ENCODE assay signal across 31 cellular contexts in genomic region chr1:156622581-156623297, GRCh38. TPM values are rescaled to one million over a fixed set of nuclear protein-coding genes. Genes with fewer than 3 reads are reported as not detected.
A peak's percentile ranks its signal among the peaks of the same experiment; 100 is the strongest.
DNase-seq lines count a peak whose midpoint lies in the region; ATAC-seq and TF ChIP-seq lines count a peak whose summit lies in the region.
"Had no signal": no experiment of that assay in that cellular context is flagged by ENCODE, and none has a peak within 500 bp of the region (broad histone marks: within the 10 kb centered on the region; RNA-seq: fewer than 3 reads in every experiment).

No MANE protein-coding gene starts in this region.

- no peak overlapping the region for H3K9ac ChIP-seq in mammary epithelial cell (ENCODE audit: insufficient read depth, low read length)
- H3K9ac ChIP-seq: BLaER1 treated with 17β-estradiol and CSF1 and Interleukin-3, amounts not matched to agents 10 nM and 100 nM had no signal

- no peak for DNase-seq in MCF 10A (ENCODE audit: unreplicated experiment)
- DNase-seq in mammary epithelial cell: no peak
- DNase-seq in PC-9: peak in 1 of 2 experiments; percentile 66
- DNase-seq in naive B cell: no peak
- DNase-seq in substantia nigra (lab: John Stamatoyannopoulos, UW): no peak
- no peak for DNase-seq in activated gamma-delta T cell treated with Interleukin-2 at 50 U/mL for 16 hours
- no peak for DNase-seq in activated naive CD4-positive, alpha-beta T cell treated with Interleukin-2 at 50 U/mL for 16 hours
- DNase-seq: ACHN; activated CD4-positive, alpha-beta T cell treated with anti-CD3 and anti-CD28 coated beads for 1 hour; activated naive CD4-positive, alpha-beta T cell treated with anti-CD3 and anti-CD28 coated beads, Interleukin-2, amount 50 U/mL, for 16 hours; activated T-cell treated with anti-CD3 and anti-CD28 coated beads, Interleukin-2, amount 50 U/mL, for 48 hours; EL; HCEC 1CT; lower lobe of right lung; NCI-H1092; NCI-H187 treated with DMSO at 0.1 percent for 48 hours; NCI-H226; NCI-H748 treated with DMSO at 0.1 percent for 48 hours; stimulated activated CD4-positive, alpha-beta T cell treated with anti-CD3 and anti-CD28 coated beads, Interleukin-2, amount 100 ng/mL, for 48 hours; testis had no signal

- H3K4me3 Mint-ChIP-seq in MCF 10A (ENCODE audit: unreplicated experiment) (peak overlapping the region; percentile 5), naive B cell (peak overlapping the region in 7 of 8 donors; percentile 0 to 74 (median 50))
- H3K4me3 Mint-ChIP-seq: stimulated activated effector memory CD8-positive, alpha-beta T cell treated with anti-CD3 and anti-CD28 coated beads, Interleukin-12 subunit alpha, Interleukin-12 subunit beta, amount 100 ng/mL, for 72 hours had no signal

- TF ChIP-seq CTCF in MCF 10A (IDR thresholded peaks at IDR 0.05; ENCODE audit: unreplicated experiment) (no peak), mammary epithelial cell (conservative IDR thresholded peaks at IDR 0.05 in 1 of 2, IDR thresholded peaks at IDR 0.05 in 1 of 2; ENCODE audit: extremely low read depth in 1 of 2, insufficient read depth in 1 of 2, low read depth in 1 of 2, low read length in 2 of 2) (no peak), PC-9 (conservative IDR thresholded peaks at IDR 0.05) (no peak)

- CTCF ChIA-PET in MCF 10A (lab: Yijun Ruan, JAX) (interaction anchor here (0.5 to 20.9 kb wide), 13 partner anchors 9 to 268 kb away, joined by 3 to 396 read pairs (median 7); partner anchors contain the start of genes INSRR and NES), mammary epithelial cell (lab: Charles Lee; ENCODE audit: low non-redundant PET) (no interaction called here), PC-9 (lab: Charles Lee) (interaction anchor here (0.6 to 0.7 kb wide), 2 partner anchors 33 to 237 kb away, joined by 6 to 8 read pairs; no protein-coding TSS in a partner anchor)

- H3K27me3 Mint-ChIP-seq in MCF 10A (ENCODE audit: insufficient read depth, unreplicated experiment) (peaks cover 78% of the 10 kb centered on the region), naive B cell (peaks cover 49 to 72% (median 58%) of the 10 kb centered on the region in 3 donors)

- dilution Hi-C loops in mammary epithelial cell (cut with HindIII; ENCODE audit: low sequenced_read_pairs): no loop called here

- H3K4me3 ChIP-seq in mammary epithelial cell (replicated peaks in 1 of 3; ENCODE audit: insufficient read depth in 1 of 3, low read depth in 2 of 3, low read length in 3 of 3): no peak overlapping the region
- no peak overlapping the region for H3K4me3 ChIP-seq in PC-9
- H3K4me3 ChIP-seq: ascending aorta; BLaER1 treated with 17β-estradiol and CSF1 and Interleukin-3, amounts not matched to agents 10 nM and 100 nM; lower lobe of right lung; testis had no signal

- H2AFZ ChIP-seq in mammary epithelial cell (ENCODE audit: low read depth, low read length): no peak overlapping the region
- H2AFZ ChIP-seq in PC-9: no peak overlapping the region

- no peaks in the 10 kb centered on the region for H3K9me3 Mint-ChIP-seq in MCF 10A (ENCODE audit: unreplicated experiment)
- no peaks in the 10 kb centered on the region for H3K9me3 Mint-ChIP-seq in naive B cell
- H3K9me3 Mint-ChIP-seq: central memory CD8-positive, alpha-beta T cell; stimulated activated effector memory CD8-positive, alpha-beta T cell treated with anti-CD3 and anti-CD28 coated beads, Interleukin-12 subunit alpha, Interleukin-12 subunit beta, amount 100 ng/mL, for 72 hours had no signal

- POLR2A ChIA-PET in MCF 10A (lab: Yijun Ruan, JAX) (no interaction called here), PC-9 (lab: Charles Lee; ENCODE audit: unreplicated experiment) (interaction anchor here (0.6 kb wide), 1 partner anchor 40 kb away, joined by 3 read pairs; no protein-coding TSS in a partner anchor)

- no peaks in the 10 kb centered on the region for H3K36me3 ChIP-seq in mammary epithelial cell (ENCODE audit: insufficient read depth, low read length)
- no peaks in the 10 kb centered on the region for H3K36me3 ChIP-seq in PC-9 (ENCODE audit: low read depth)
- H3K36me3 ChIP-seq: ascending aorta; BLaER1 treated with 17β-estradiol and CSF1 and Interleukin-3, amounts not matched to agents 10 nM and 100 nM; lower lobe of right lung had no signal

- H3K27ac ChIP-seq in mammary epithelial cell (ENCODE audit: insufficient read depth, low read depth, low read length) (no peak overlapping the region), PC-9 (no peak overlapping the region), substantia nigra (ENCODE audit: low read depth, low read length, poor library complexity, severe bottlenecking) (peak overlapping the region; percentile 82)
- H3K27ac ChIP-seq: ascending aorta; BLaER1 treated with 17β-estradiol and CSF1 and Interleukin-3, amounts not matched to agents 10 nM and 100 nM; lower lobe of right lung; testis had no signal

- H3K9me3 ChIP-seq in mammary epithelial cell (replicated peaks; ENCODE audit: insufficient read depth, low read length) (no peaks in the 10 kb centered on the region), PC-9 (ENCODE audit: insufficient read depth, low read depth) (no peaks in the 10 kb centered on the region)
- H3K9me3 ChIP-seq: ascending aorta; BLaER1 treated with 17β-estradiol and CSF1 and Interleukin-3, amounts not matched to agents 10 nM and 100 nM; lower lobe of right lung; testis had no signal

- intact Hi-C loops in MCF 10A (cut with micrococcal nuclease) (no loop called here), mammary epithelial cell (cut with micrococcal nuclease) (no loop called here), PC-9 (cut with micrococcal nuclease; ENCODE audit: unreplicated experiment) (loop anchor here (10.0 kb wide), 1 partner anchor 302 kb away; the partner anchor contains the start of gene LRRC71)

- in situ Hi-C loops in mammary epithelial cell (cut with MboI; ENCODE audit: low sequenced_read_pairs in 2 of 2): loop anchor here in 1 of 2 donors (25.0 kb wide), 1 partner anchor 260 kb away; the partner anchor contains the start of gene RHBG

- no peaks in the 10 kb centered on the region for H3K9me2 ChIP-seq in PC-9 (ENCODE audit: insufficient read depth)

- no peak overlapping the region for H3K4me2 ChIP-seq in mammary epithelial cell (ENCODE audit: insufficient read depth, low read depth, low read length)
- peak overlapping the region; percentile 40 for H3K4me2 ChIP-seq in PC-9
- H3K4me2 ChIP-seq: BLaER1 treated with 17β-estradiol and CSF1 and Interleukin-3, amounts not matched to agents 10 nM and 100 nM had no signal

- ATAC-seq in naive B cell (ENCODE audit: low read depth in 2 of 2): no peak
- ATAC-seq in HG03159 (IDR thresholded peaks at IDR 0.05; ENCODE audit: unreplicated experiment): no peak
- ATAC-seq: Right ventricle myocardium inferior; stimulated activated effector memory CD8-positive, alpha-beta T cell treated with anti-CD3 and anti-CD28 coated beads, Interleukin-12 subunit alpha, Interleukin-12 subunit beta, amount 100 ng/mL, for 72 hours had no signal

- BruUV-seq in MCF 10A (replicated peaks; lab: Mats Ljungman, UMichigan) (no TSS peak), mammary epithelial cell (replicated peaks; lab: Mats Ljungman, UMichigan) (no TSS peak), PC-9 (replicated peaks; lab: Mats Ljungman, UMichigan) (no TSS peak)

- H3K79me2 ChIP-seq in mammary epithelial cell (ENCODE audit: insufficient read depth, low read length) (no peaks in the 10 kb centered on the region), PC-9 (ENCODE audit: low read depth) (no peaks in the 10 kb centered on the region)

- H3K27ac Mint-ChIP-seq in MCF 10A (ENCODE audit: low read depth, unreplicated experiment) (no peak overlapping the region), naive B cell (no peak overlapping the region)
- H3K27ac Mint-ChIP-seq: stimulated activated effector memory CD8-positive, alpha-beta T cell treated with anti-CD3 and anti-CD28 coated beads, Interleukin-12 subunit alpha, Interleukin-12 subunit beta, amount 100 ng/mL, for 72 hours had no signal

- H3F3A ChIP-seq in PC-9 (ENCODE audit: insufficient read depth, low read depth): peaks cover 14% of the 10 kb centered on the region; the same call in 1 of the 2 replicates

- H4K20me1 ChIP-seq in mammary epithelial cell (ENCODE audit: insufficient read depth, low read length) (no peaks in the 10 kb centered on the region), PC-9 (ENCODE audit: insufficient read depth) (no peaks in the 10 kb centered on the region; the same call in 1 of the 2 replicates)

- H3K4me1 ChIP-seq in mammary epithelial cell (ENCODE audit: insufficient read depth, low read length) (peaks cover 20% of the 10 kb centered on the region), PC-9 (replicated peaks; ENCODE audit: insufficient read depth) (peaks cover 14% of the 10 kb centered on the region)

- WGBS in mammary epithelial cell (ENCODE audit: low coverage, missing lambda C conversion rate): 89% methylated on average over 6 of the region's 6 CpGs

- no peaks in the 10 kb centered on the region for H3K36me3 Mint-ChIP-seq in MCF 10A (ENCODE audit: insufficient read depth, unreplicated experiment)
- H3K36me3 Mint-ChIP-seq in naive B cell: no peaks in the 10 kb centered on the region
- H3K36me3 Mint-ChIP-seq: stimulated activated effector memory CD8-positive, alpha-beta T cell treated with anti-CD3 and anti-CD28 coated beads, Interleukin-12 subunit alpha, Interleukin-12 subunit beta, amount 100 ng/mL, for 72 hours had no signal

- H3K4me1 Mint-ChIP-seq in MCF 10A (ENCODE audit: insufficient read depth, unreplicated experiment): peaks cover 12% of the 10 kb centered on the region
- H3K4me1 Mint-ChIP-seq in naive B cell: peaks cover 13 to 27% (median 15%) of the 10 kb centered on the region in 3 donors

- H3K27me3 ChIP-seq in mammary epithelial cell (ENCODE audit: insufficient read depth, low read length): peaks cover 19% of the 10 kb centered on the region
- H3K27me3 ChIP-seq in PC-9 (ENCODE audit: insufficient read depth, low read depth): peaks cover 34% of the 10 kb centered on the region
- H3K27me3 ChIP-seq: testis had no signal

RNA-seq across cellular contexts. Expression of gene HAPLN2, which starts 3.5 kb away (rescaled TPM):
- total RNA-seq in MCF 10A (2022) (not detected in 2 replicates), mammary epithelial cell (not detected), PC-9 (2021) (0.58 TPM in 1 of 2 replicates, not detected in the other)
- polyA plus RNA-seq in mammary epithelial cell (not detected), naive B cell (ENCODE audit: low read depth in 6 of 6) (not detected)
- not detected for polyA minus RNA-seq in mammary epithelial cell
- total RNA-seq: activated CD8-positive, alpha-beta memory T cell treated with anti-CD3 and anti-CD28 coated beads for 36 hours; dermis microvascular lymphatic vessel endothelial cell; kidney epithelial cell; renal cortical epithelial cell had no signal

RNA-seq across cellular contexts. Expression of gene BCAN, which starts 19.2 kb away (rescaled TPM):
- total RNA-seq in MCF 10A (2022): 0.37 TPM in 1 of 2 replicates, not detected in the other
- not detected for total RNA-seq in mammary epithelial cell
- not detected for polyA plus RNA-seq in mammary epithelial cell
- polyA minus RNA-seq in mammary epithelial cell: not detected
- total RNA-seq in PC-9 (2021): not detected in 2 replicates
- polyA plus RNA-seq in naive B cell (ENCODE audit: low read depth in 6 of 6): not detected
- total RNA-seq: activated CD8-positive, alpha-beta memory T cell treated with anti-CD3 and anti-CD28 coated beads for 36 hours; ascending aorta; dermis microvascular lymphatic vessel endothelial cell; lower lobe of right lung; omental fat pad had no signal

RNA-seq across cellular contexts. Expression of gene GPATCH4, which starts 21.5 kb away (rescaled TPM):
- 67.3 and 107 TPM in 2 replicates for total RNA-seq in MCF 10A (2022)
- total RNA-seq in mammary epithelial cell: 10 to 100 TPM; 16.3 to 49.7 TPM
- 38.7 TPM for polyA plus RNA-seq in mammary epithelial cell
- 62.9 TPM for polyA minus RNA-seq in mammary epithelial cell
- total RNA-seq in PC-9 (2021): 17.5 and 17.6 TPM in 2 replicates
- polyA plus RNA-seq in naive B cell (ENCODE audit: low read depth in 6 of 6): 10 to 100 TPM; 16.6 to 47.9 (median 28.7) TPM

RNA-seq across cellular contexts. Expression of gene NAXE, which starts 31.2 kb away (rescaled TPM):
- total RNA-seq in MCF 10A (2022) (141 and 155 TPM in 2 replicates), mammary epithelial cell (10 to 100 TPM; 68.7 to 87.1 TPM), PC-9 (2021) (83.9 and 90.3 TPM in 2 replicates)
- polyA plus RNA-seq in mammary epithelial cell (103 TPM), naive B cell (ENCODE audit: low read depth in 6 of 6) (100 to 1,000 TPM in 5 of 6 donors, 10 to 100 TPM in 1; 97.6 to 177 (median 110) TPM)
- 60.7 TPM for polyA minus RNA-seq in mammary epithelial cell

RNA-seq across cellular contexts. Expression of gene TTC24, which starts 43.2 kb away (rescaled TPM):
- total RNA-seq in MCF 10A (2022) (not detected in 2 replicates), mammary epithelial cell (not detected), PC-9 (2021) (not detected in 2 replicates)
- polyA plus RNA-seq in mammary epithelial cell (not detected), naive B cell (ENCODE audit: low read depth in 6 of 6) (1 to 10 TPM in 5 of 6 donors, not detected in 1; 2.4 to 4.5 (median 3.2) TPM)
- polyA minus RNA-seq in mammary epithelial cell: not detected
- total RNA-seq: ascending aorta, dermis microvascular lymphatic vessel endothelial cell, kidney epithelial cell, lower lobe of right lung, omental fat pad, renal cortical epithelial cell, Right ventricle myocardium inferior, testis had no signal
